Comparison of ENCODE assay signal across 1 cellular context in genomic region chr2:105449083-105449482, GRCh38.
TF ChIP-seq lines count a peak whose summit lies in the region.

No MANE protein-coding gene starts in this region.

TF ChIP-seq in K562, 482 proteins besides CTCF, POLR2A, EP300 and RAD21 (continued from another document and continues in another):
- TF ChIP-seq DPF2 (IDR thresholded peaks at IDR 0.05) (no peak), PHTF2 (CRISPR knock-in tag; IDR thresholded peaks at IDR 0.05) (no peak), ZBTB11 (CRISPR knock-in tag; IDR thresholded peaks at IDR 0.05) (no peak), GTF2F1 (IDR thresholded peaks at IDR 0.05; ENCODE audit: low read depth, low read length) (no peak), ATF7 (IDR thresholded peaks at IDR 0.05) (peak; percentile 80), OTX1 (CRISPR knock-in tag; IDR thresholded peaks at IDR 0.05) (no peak), EP400 (IDR thresholded peaks at IDR 0.05) (no peak), SRSF9 (IDR thresholded peaks at IDR 0.05; ENCODE audit: borderline replicate concordance, low read depth, low read length) (no peak), RBM17 (IDR thresholded peaks at IDR 0.05; ENCODE audit: borderline replicate concordance, low read depth, low read length) (no peak), ZNF324 (CRISPR knock-in tag; IDR thresholded peaks at IDR 0.05) (no peak), FOXP4 (CRISPR knock-in tag; IDR thresholded peaks at IDR 0.05; ENCODE audit: borderline replicate concordance) (no peak), NCOA2 (IDR thresholded peaks at IDR 0.05; ENCODE audit: partially characterized antibody in 2 of 2) (no peak), MEIS2 (IDR thresholded peaks at IDR 0.05; ENCODE audit: partially characterized antibody) (peak; percentile 69), ZFPM2 (CRISPR knock-in tag; IDR thresholded peaks at IDR 0.05) (no peak), ZNF507 (tag; conservative IDR thresholded peaks at IDR 0.05) (no peak), PKNOX1 (IDR thresholded peaks at IDR 0.05) (peak; percentile 70), TCF3 (CRISPR knock-in tag; IDR thresholded peaks at IDR 0.05) (0 out of 2 replicates have a peak, but pooled peaks have one; percentile 37), TFAP4 (CRISPR knock-in tag; IDR thresholded peaks at IDR 0.05; ENCODE audit: borderline replicate concordance) (0 out of 2 replicates have a peak, but pooled peaks have one; percentile 16), ZNF232 (CRISPR knock-in tag; IDR thresholded peaks at IDR 0.05) (no peak), SETDB1 (IDR thresholded peaks at IDR 0.05; ENCODE audit: low read length) (no peak), JUN (IDR thresholded peaks at IDR 0.05; ENCODE audit: borderline replicate concordance, low read depth, low read length) (0 out of 2 replicates have a peak, but pooled peaks have one; percentile 11), JUN (CRISPR knock-in tag; IDR thresholded peaks at IDR 0.05; ENCODE audit: borderline replicate concordance) (no peak), MLX (CRISPR knock-in tag; conservative IDR thresholded peaks at IDR 0.05) (no peak), FOXJ2 (tag; IDR thresholded peaks at IDR 0.05) (no peak), JUND (IDR thresholded peaks at IDR 0.05; ENCODE audit: borderline replicate concordance, low read depth, low read length) (peak; percentile 71), JUND (tag; IDR thresholded peaks at IDR 0.05; ENCODE audit: borderline replicate concordance, low read depth, low read length) (peak; percentile 82; the same call in 2 of the 3 replicates), COPS2 (conservative IDR thresholded peaks at IDR 0.05) (no peak), SPI1 (IDR thresholded peaks at IDR 0.05; ENCODE audit: borderline replicate concordance, low read depth, low read length) (no peak), PBX2 (CRISPR knock-in tag; IDR thresholded peaks at IDR 0.05; ENCODE audit: low read depth) (no peak), PBX2 (tag; conservative IDR thresholded peaks at IDR 0.05; ENCODE audit: low read depth) (peak; percentile 21; the same call in 1 of the 2 replicates), CTBP1 (IDR thresholded peaks at IDR 0.05; ENCODE audit: borderline replicate concordance) (peak; percentile 64), EZH2 (IDR thresholded peaks at IDR 0.05; ENCODE audit: borderline replicate concordance, low read depth, low read length) (no peak), XRCC4 (IDR thresholded peaks at IDR 0.05; ENCODE audit: extremely low read depth, insufficient read depth, insufficient read length) (no peak), PHB2 (IDR thresholded peaks at IDR 0.05; ENCODE audit: low read depth) (no peak), ATF1 (CRISPR knock-in tag; IDR thresholded peaks at IDR 0.05) (no peak), ATF1 (tag; IDR thresholded peaks at IDR 0.05) (0 out of 2 replicates have a peak, but pooled peaks have one; percentile 27), CBFA2T3 (IDR thresholded peaks at IDR 0.05) (peak; percentile 51), JUNB (CRISPR knock-in tag; conservative IDR thresholded peaks at IDR 0.05) (no peak)
- TF ChIP-seq, protein P1, sequence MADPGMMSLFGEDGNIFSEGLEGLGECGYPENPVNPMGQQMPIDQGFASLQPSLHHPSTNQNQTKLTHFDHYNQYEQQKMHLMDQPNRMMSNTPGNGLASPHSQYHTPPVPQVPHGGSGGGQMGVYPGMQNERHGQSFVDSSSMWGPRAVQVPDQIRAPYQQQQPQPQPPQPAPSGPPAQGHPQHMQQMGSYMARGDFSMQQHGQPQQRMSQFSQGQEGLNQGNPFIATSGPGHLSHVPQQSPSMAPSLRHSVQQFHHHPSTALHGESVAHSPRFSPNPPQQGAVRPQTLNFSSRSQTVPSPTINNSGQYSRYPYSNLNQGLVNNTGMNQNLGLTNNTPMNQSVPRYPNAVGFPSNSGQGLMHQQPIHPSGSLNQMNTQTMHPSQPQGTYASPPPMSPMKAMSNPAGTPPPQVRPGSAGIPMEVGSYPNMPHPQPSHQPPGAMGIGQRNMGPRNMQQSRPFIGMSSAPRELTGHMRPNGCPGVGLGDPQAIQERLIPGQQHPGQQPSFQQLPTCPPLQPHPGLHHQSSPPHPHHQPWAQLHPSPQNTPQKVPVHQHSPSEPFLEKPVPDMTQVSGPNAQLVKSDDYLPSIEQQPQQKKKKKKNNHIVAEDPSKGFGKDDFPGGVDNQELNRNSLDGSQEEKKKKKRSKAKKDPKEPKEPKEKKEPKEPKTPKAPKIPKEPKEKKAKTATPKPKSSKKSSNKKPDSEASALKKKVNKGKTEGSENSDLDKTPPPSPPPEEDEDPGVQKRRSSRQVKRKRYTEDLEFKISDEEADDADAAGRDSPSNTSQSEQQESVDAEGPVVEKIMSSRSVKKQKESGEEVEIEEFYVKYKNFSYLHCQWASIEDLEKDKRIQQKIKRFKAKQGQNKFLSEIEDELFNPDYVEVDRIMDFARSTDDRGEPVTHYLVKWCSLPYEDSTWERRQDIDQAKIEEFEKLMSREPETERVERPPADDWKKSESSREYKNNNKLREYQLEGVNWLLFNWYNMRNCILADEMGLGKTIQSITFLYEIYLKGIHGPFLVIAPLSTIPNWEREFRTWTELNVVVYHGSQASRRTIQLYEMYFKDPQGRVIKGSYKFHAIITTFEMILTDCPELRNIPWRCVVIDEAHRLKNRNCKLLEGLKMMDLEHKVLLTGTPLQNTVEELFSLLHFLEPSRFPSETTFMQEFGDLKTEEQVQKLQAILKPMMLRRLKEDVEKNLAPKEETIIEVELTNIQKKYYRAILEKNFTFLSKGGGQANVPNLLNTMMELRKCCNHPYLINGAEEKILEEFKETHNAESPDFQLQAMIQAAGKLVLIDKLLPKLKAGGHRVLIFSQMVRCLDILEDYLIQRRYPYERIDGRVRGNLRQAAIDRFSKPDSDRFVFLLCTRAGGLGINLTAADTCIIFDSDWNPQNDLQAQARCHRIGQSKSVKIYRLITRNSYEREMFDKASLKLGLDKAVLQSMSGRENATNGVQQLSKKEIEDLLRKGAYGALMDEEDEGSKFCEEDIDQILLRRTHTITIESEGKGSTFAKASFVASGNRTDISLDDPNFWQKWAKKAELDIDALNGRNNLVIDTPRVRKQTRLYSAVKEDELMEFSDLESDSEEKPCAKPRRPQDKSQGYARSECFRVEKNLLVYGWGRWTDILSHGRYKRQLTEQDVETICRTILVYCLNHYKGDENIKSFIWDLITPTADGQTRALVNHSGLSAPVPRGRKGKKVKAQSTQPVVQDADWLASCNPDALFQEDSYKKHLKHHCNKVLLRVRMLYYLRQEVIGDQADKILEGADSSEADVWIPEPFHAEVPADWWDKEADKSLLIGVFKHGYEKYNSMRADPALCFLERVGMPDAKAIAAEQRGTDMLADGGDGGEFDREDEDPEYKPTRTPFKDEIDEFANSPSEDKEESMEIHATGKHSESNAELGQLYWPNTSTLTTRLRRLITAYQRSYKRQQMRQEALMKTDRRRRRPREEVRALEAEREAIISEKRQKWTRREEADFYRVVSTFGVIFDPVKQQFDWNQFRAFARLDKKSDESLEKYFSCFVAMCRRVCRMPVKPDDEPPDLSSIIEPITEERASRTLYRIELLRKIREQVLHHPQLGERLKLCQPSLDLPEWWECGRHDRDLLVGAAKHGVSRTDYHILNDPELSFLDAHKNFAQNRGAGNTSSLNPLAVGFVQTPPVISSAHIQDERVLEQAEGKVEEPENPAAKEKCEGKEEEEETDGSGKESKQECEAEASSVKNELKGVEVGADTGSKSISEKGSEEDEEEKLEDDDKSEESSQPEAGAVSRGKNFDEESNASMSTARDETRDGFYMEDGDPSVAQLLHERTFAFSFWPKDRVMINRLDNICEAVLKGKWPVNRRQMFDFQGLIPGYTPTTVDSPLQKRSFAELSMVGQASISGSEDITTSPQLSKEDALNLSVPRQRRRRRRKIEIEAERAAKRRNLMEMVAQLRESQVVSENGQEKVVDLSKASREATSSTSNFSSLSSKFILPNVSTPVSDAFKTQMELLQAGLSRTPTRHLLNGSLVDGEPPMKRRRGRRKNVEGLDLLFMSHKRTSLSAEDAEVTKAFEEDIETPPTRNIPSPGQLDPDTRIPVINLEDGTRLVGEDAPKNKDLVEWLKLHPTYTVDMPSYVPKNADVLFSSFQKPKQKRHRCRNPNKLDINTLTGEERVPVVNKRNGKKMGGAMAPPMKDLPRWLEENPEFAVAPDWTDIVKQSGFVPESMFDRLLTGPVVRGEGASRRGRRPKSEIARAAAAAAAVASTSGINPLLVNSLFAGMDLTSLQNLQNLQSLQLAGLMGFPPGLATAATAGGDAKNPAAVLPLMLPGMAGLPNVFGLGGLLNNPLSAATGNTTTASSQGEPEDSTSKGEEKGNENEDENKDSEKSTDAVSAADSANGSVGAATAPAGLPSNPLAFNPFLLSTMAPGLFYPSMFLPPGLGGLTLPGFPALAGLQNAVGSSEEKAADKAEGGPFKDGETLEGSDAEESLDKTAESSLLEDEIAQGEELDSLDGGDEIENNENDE (IDR thresholded peaks at IDR 0.05; ENCODE audit: low read depth, low read length) = no peak
- TF ChIP-seq, protein P2, sequence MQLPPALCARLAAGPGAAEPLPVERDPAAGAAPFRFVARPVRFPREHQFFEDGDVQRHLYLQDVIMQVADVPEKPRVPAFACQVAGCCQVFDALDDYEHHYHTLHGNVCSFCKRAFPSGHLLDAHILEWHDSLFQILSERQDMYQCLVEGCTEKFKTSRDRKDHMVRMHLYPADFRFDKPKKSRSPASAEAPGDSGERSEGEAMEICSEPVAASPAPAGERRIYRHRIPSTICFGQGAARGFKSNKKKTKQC (CRISPR knock-in tag; IDR thresholded peaks at IDR 0.05) = no peak
